22 cellular contexts compared by ENCODE assay signal in the genomic region with DNA sequence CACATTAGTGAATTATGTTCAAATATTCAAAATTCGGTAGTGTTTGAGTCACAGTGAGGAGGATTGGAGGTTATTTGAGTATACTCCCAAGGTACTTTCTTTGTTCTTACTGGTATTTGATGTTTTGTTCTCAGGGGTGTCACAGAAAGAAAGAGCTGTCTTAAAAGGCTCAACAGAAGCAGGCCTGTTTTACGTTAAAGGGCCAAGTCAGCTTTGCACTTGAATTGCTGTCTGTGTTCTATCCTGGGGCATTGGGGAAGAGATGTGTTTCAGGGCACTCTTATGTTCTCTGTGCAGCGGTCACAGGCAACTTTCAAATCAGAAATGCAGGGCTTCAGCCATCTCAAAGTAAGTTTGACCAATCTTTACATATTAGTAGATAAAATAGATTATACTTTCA.
"Had no signal": no experiment of that assay in that cellular context is flagged by ENCODE, and none has a peak within 500 bp of the region (broad histone marks: within the 10 kb centered on the region; RNA-seq: fewer than 3 reads in every experiment).

No MANE protein-coding gene starts in this region.

- ATAC-seq: effector memory CD8-positive, alpha-beta T cell; left cardiac atrium; left lung; naive thymus-derived CD4-positive, alpha-beta T cell; psoas muscle; right cardiac atrium; stimulated activated memory B cell treated with anti-CD40 and anti-IgM and Interleukin-4, amounts not matched to agents 10 μg/mL and 1 μg/mL and 100 μg/mL, for 72 hours; stimulated activated naive CD8-positive, alpha-beta T cell treated with anti-CD3 and anti-CD28 coated beads, Interleukin-15, Interleukin-2, amounts not matched to agents 100 U/mL and 50 U/mL, for 24 hours; upper lobe of right lung had no signal

- H3K4me3 Mint-ChIP-seq: effector memory CD8-positive, alpha-beta T cell; naive thymus-derived CD4-positive, alpha-beta T cell; nephron; neural progenitor cell; stimulated activated memory B cell treated with anti-CD40 and anti-IgM and Interleukin-4, amounts not matched to agents 10 μg/mL and 1 μg/mL and 100 μg/mL, for 72 hours had no signal

- DNase-seq: cortex of kidney; effector memory CD8-positive, alpha-beta T cell; left cardiac atrium; left lung; mesendoderm; midbrain; naive thymus-derived CD4-positive, alpha-beta T cell; nucleus accumbens; posterior cingulate gyrus; psoas muscle; right cardiac atrium; sigmoid colon; spleen; stimulated activated CD4-positive, alpha-beta T cell treated with anti-CD3 and anti-CD28 coated beads, Interleukin-4, amount 100 ng/mL, for 4 hours; stimulated activated naive CD8-positive, alpha-beta T cell treated with anti-CD3 and anti-CD28 coated beads, Interleukin-15, Interleukin-2, amounts not matched to agents 100 U/mL and 50 U/mL, for 24 hours; transverse colon; upper lobe of right lung had no signal

- H3K4me1 Mint-ChIP-seq: naive thymus-derived CD4-positive, alpha-beta T cell; nephron; stimulated activated memory B cell treated with anti-CD40 and anti-IgM and Interleukin-4, amounts not matched to agents 10 μg/mL and 1 μg/mL and 100 μg/mL, for 72 hours had no signal

- H3K27ac ChIP-seq: left lung, neural progenitor cell, psoas muscle, sigmoid colon, spleen, suprapubic skin, transverse colon, upper lobe of right lung, vagina had no signal

- H3K36me3 ChIP-seq: left lung, neural progenitor cell, sigmoid colon, spleen, suprapubic skin, transverse colon, upper lobe of right lung, vagina had no signal

- H3K27me3 Mint-ChIP-seq: effector memory CD8-positive, alpha-beta T cell; naive thymus-derived CD4-positive, alpha-beta T cell; stimulated activated memory B cell treated with anti-CD40 and anti-IgM and Interleukin-4, amounts not matched to agents 10 μg/mL and 1 μg/mL and 100 μg/mL, for 72 hours had no signal

- H3K27me3 ChIP-seq: left lung, neural progenitor cell, sigmoid colon, spleen, suprapubic skin, transverse colon, upper lobe of right lung, vagina had no signal

- H3K9me3 ChIP-seq: psoas muscle, sigmoid colon, suprapubic skin, transverse colon, upper lobe of right lung, vagina had no signal

- H3K27ac Mint-ChIP-seq: effector memory CD8-positive, alpha-beta T cell; naive thymus-derived CD4-positive, alpha-beta T cell; nephron; neural progenitor cell; stimulated activated memory B cell treated with anti-CD40 and anti-IgM and Interleukin-4, amounts not matched to agents 10 μg/mL and 1 μg/mL and 100 μg/mL, for 72 hours had no signal

- H3K9me3 Mint-ChIP-seq: nephron; neural progenitor cell; stimulated activated memory B cell treated with anti-CD40 and anti-IgM and Interleukin-4, amounts not matched to agents 10 μg/mL and 1 μg/mL and 100 μg/mL, for 72 hours had no signal

- H3K4me3 ChIP-seq: left lung, neural progenitor cell, psoas muscle, sigmoid colon, spleen, suprapubic skin, transverse colon, upper lobe of right lung, vagina had no signal

- H3K4me1 ChIP-seq: left lung, neural progenitor cell, psoas muscle, spleen, suprapubic skin, transverse colon, upper lobe of right lung, vagina had no signal
